8 cellular contexts compared by ENCODE assay signal in the genomic region with DNA sequence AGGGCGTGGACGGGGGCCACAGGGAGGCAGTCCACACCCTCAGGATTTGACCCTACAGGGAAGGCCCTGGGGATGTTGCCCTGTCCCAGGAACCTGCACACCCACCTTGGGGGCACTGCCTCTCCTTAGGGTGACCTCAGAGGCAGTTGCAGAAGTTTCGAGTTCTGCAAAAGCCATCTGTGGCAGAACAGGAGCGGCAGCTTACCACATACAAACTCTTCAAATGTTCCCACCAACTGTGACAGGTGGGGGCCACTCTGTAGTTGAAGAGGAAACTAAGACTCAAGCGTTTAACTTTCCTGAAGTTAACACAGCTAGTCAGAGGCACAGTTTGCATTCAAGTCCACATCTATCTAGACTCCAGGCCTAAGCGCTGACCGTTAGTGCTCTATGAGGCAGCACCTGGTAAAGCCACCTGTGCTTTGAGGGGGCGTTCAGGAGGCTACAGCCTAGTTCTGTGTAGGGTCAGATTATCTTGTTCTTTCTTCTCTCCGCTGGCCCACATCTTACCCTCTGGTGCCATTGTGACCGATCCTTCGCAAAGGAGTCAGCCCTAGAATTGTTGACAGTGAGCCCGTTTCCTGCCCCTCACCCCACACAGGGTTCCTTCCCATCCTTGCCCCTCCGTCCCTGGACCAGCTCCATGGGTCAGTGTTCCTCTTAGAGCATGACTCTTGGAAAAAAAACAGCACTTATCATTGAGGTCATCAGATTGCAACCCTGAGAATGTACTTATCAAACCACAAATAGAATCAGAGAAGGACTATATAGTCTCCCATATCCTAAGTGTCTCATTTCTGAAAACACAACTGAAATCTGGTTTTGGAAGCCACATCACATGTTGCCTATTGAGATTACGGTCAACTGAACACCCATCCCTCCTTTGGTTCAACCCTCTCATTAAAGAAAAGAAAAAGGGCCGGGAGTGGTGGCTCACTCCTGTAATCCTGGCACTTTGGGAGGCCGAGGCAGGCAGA. TPM values are rescaled to one million over a fixed set of nuclear protein-coding genes. Genes with fewer than 3 reads are reported as not detected.
A peak's percentile ranks its signal among the peaks of the same experiment; 100 is the strongest.
DNase-seq lines count a peak whose midpoint lies in the region; ATAC-seq and TF ChIP-seq lines count a peak whose summit lies in the region.

No MANE protein-coding gene starts in this region.

- no peak for TF ChIP-seq CTCF in ascending aorta (IDR thresholded peaks at IDR 0.05)

- no peak overlapping the region for H3K27ac Mint-ChIP-seq in activated CD8-positive, alpha-beta memory T cell treated with anti-CD3 and anti-CD28 coated beads, Interleukin-2, amount 10 ng/mL, durations not matched to agents 7 days and 5 days
- no peak overlapping the region for H3K27ac Mint-ChIP-seq in activated naive CD8-positive, alpha-beta T cell treated with anti-CD3 and anti-CD28 coated beads, Interleukin-2, amount 10 ng/mL, durations not matched to agents 7 days and 5 days

- 49% methylated on average over 16 of the region's 16 CpGs for WGBS in thymus

- H3K9me3 ChIP-seq in thymus (ENCODE audit: control insufficient read depth): no peaks in the 10 kb centered on the region
- no peaks in the 10 kb centered on the region for H3K9me3 ChIP-seq in ascending aorta

- H3K27me3 ChIP-seq in thymus (ENCODE audit: control insufficient read depth, insufficient read depth) (no peaks in the 10 kb centered on the region), ascending aorta (no peaks in the 10 kb centered on the region)

- peak overlapping the region; percentile 93 for H3K27ac ChIP-seq in thymus (ENCODE audit: low read depth)
- H3K27ac ChIP-seq in ascending aorta: no peak overlapping the region

- CTCF ChIA-PET in activated CD8-positive, alpha-beta memory T cell treated with anti-CD3 and anti-CD28 coated beads, Interleukin-2, amount 10 ng/mL, durations not matched to agents 7 days and 5 days (lab: Charles Lee): interaction anchor here (0.9 kb wide), 1 partner anchor 25 kb away, joined by 3 read pairs; no protein-coding TSS in a partner anchor

- H3K4me3 ChIP-seq in thymus (ENCODE audit: low read length): no peak overlapping the region
- no peak overlapping the region for H3K4me3 ChIP-seq in ascending aorta

- H3K36me3 Mint-ChIP-seq in activated CD8-positive, alpha-beta memory T cell treated with anti-CD3 and anti-CD28 coated beads, Interleukin-2, amount 10 ng/mL, durations not matched to agents 7 days and 5 days: no peaks in the 10 kb centered on the region
- H3K36me3 Mint-ChIP-seq in activated naive CD8-positive, alpha-beta T cell treated with anti-CD3 and anti-CD28 coated beads, Interleukin-2, amount 10 ng/mL, durations not matched to agents 7 days and 5 days: no peaks in the 10 kb centered on the region

- H3K36me3 ChIP-seq in thymus (ENCODE audit: control insufficient read depth, insufficient read depth): no peaks in the 10 kb centered on the region
- H3K36me3 ChIP-seq in ascending aorta: no peaks in the 10 kb centered on the region

- H3K9me3 Mint-ChIP-seq in activated CD8-positive, alpha-beta memory T cell treated with anti-CD3 and anti-CD28 coated beads, Interleukin-2, amount 10 ng/mL, durations not matched to agents 7 days and 5 days (ENCODE audit: low read depth): no peaks in the 10 kb centered on the region
- no peaks in the 10 kb centered on the region for H3K9me3 Mint-ChIP-seq in activated naive CD8-positive, alpha-beta T cell treated with anti-CD3 and anti-CD28 coated beads, Interleukin-2, amount 10 ng/mL, durations not matched to agents 7 days and 5 days

- DNase-seq in activated CD8-positive, alpha-beta memory T cell treated with anti-CD3 and anti-CD28 coated beads, Interleukin-2, amount 10 ng/mL, durations not matched to agents 7 days and 5 days: peak; percentile 42
- no peak for DNase-seq in activated CD8-positive, alpha-beta memory T cell treated with anti-CD3 and anti-CD28 coated beads for 24 hours
- no peak for DNase-seq in activated naive CD8-positive, alpha-beta T cell treated with anti-CD3 and anti-CD28 coated beads, Interleukin-2, amount 10 ng/mL, durations not matched to agents 7 days and 5 days
- DNase-seq in ascending aorta (ENCODE audit: low spot score in 2 of 2) (no peak), cortex of kidney (lab: John Stamatoyannopoulos, UW) (no peak), NCI-H1105 treated with DMSO at 0.1 percent for 48 hours (lab: John Stamatoyannopoulos, UW) (no peak)

- intact Hi-C loops in ascending aorta (cut with DNase I): no loop called here

- peak; percentile 33 for ATAC-seq in activated CD8-positive, alpha-beta memory T cell treated with anti-CD3 and anti-CD28 coated beads, Interleukin-2, amount 10 ng/mL, durations not matched to agents 7 days and 5 days
- ATAC-seq in HG03280 (IDR thresholded peaks at IDR 0.05; ENCODE audit: unreplicated experiment): peak; percentile 62
- ATAC-seq in activated naive CD8-positive, alpha-beta T cell treated with anti-CD3 and anti-CD28 coated beads, Interleukin-2, amount 10 ng/mL, durations not matched to agents 7 days and 5 days (ENCODE audit: low read depth): peak; percentile 47

- peaks cover 21% of the 10 kb centered on the region for H3K4me1 ChIP-seq in thymus (ENCODE audit: control insufficient read depth, insufficient read depth, low read length)
- no peaks in the 10 kb centered on the region for H3K4me1 ChIP-seq in ascending aorta

- H3K27me3 Mint-ChIP-seq in activated CD8-positive, alpha-beta memory T cell treated with anti-CD3 and anti-CD28 coated beads, Interleukin-2, amount 10 ng/mL, durations not matched to agents 7 days and 5 days: peaks cover 63% of the 10 kb centered on the region
- peaks cover 25% of the 10 kb centered on the region for H3K27me3 Mint-ChIP-seq in activated naive CD8-positive, alpha-beta T cell treated with anti-CD3 and anti-CD28 coated beads, Interleukin-2, amount 10 ng/mL, durations not matched to agents 7 days and 5 days

- no peak overlapping the region for H3K4me3 Mint-ChIP-seq in activated CD8-positive, alpha-beta memory T cell treated with anti-CD3 and anti-CD28 coated beads, Interleukin-2, amount 10 ng/mL, durations not matched to agents 7 days and 5 days
- no peak overlapping the region for H3K4me3 Mint-ChIP-seq in activated naive CD8-positive, alpha-beta T cell treated with anti-CD3 and anti-CD28 coated beads, Interleukin-2, amount 10 ng/mL, durations not matched to agents 7 days and 5 days

- H3K4me1 Mint-ChIP-seq in activated CD8-positive, alpha-beta memory T cell treated with anti-CD3 and anti-CD28 coated beads, Interleukin-2, amount 10 ng/mL, durations not matched to agents 7 days and 5 days: peaks cover 10% of the 10 kb centered on the region
- peaks cover 3% of the 10 kb centered on the region for H3K4me1 Mint-ChIP-seq in activated naive CD8-positive, alpha-beta T cell treated with anti-CD3 and anti-CD28 coated beads, Interleukin-2, amount 10 ng/mL, durations not matched to agents 7 days and 5 days

- POLR2A ChIA-PET in activated naive CD8-positive, alpha-beta T cell treated with anti-CD3 and anti-CD28 coated beads, Interleukin-2, amount 10 ng/mL, durations not matched to agents 7 days and 5 days (lab: Charles Lee): no interaction called here

RNA-seq across cellular contexts. Expression of a gene that starts 45.4 kb away (rescaled TPM):
- under 1 TPM; 0.06 to 0.09 TPM for total RNA-seq in activated CD8-positive, alpha-beta memory T cell treated with anti-CD3 and anti-CD28 coated beads, Interleukin-2, amount 10 ng/mL, durations not matched to agents 7 days and 5 days
- total RNA-seq in activated naive CD8-positive, alpha-beta T cell treated with anti-CD3 and anti-CD28 coated beads, Interleukin-2, amount 10 ng/mL, durations not matched to agents 7 days and 5 days: under 1 TPM; 0.51 to 0.58 TPM
- 70.4 TPM for polyA plus RNA-seq in thymus
- not detected for total RNA-seq in ascending aorta
